ENCODE assay signal across 8 cellular contexts in the genomic region with DNA sequence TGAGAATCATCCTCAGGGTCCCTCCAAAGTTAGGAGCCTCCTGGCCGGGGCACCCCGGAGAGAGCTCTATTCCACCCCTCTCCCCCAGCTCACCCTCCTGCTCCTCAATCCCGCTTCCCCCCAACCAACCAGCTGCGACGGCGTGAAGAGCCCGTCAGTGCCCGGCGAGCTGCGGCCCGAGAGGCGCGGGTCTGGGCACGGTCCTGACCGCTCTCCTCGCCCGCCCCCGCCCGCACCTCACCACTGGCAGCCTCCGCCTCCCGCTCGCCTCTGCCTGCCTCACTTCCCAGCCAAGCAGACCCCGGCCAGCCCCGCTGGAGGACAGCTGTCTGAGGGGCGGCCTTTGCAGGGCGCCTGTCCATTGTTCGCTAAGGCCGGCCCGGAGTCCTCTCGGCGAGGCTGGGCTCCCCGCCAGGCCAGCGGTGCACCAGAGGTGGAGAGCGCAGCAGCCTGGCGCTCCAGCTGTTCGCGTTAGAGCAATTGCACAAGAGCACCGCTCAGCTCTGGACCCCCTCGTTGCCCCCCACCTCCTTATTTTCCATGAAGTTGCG. TPM values are rescaled to one million over a fixed set of nuclear protein-coding genes. Genes with fewer than 3 reads are reported as not detected.
A peak's percentile ranks its signal among the peaks of the same experiment; 100 is the strongest.
DNase-seq lines count a peak whose midpoint lies in the region; ATAC-seq, FAIRE-seq and TF ChIP-seq lines count a peak whose summit lies in the region.

No MANE protein-coding gene starts in this region.

- FAIRE-seq in D721Med (lab: Jason Lieb, UNC): no peak

- TF ChIP-seq CTCF in HFFc6 (IDR thresholded peaks at IDR 0.05) (no peak), fibroblast of villous mesenchyme (IDR thresholded peaks at IDR 0.05; ENCODE audit: insufficient read depth, low read depth, low read length) (no peak), omental fat pad (IDR thresholded peaks at IDR 0.05) (no peak), D721Med (IDR thresholded peaks at IDR 0.05; ENCODE audit: insufficient read depth, missing control alignments) (no peak)
- no peak for TF ChIP-seq CTCF in activated CD8-positive, alpha-beta T cell treated with anti-CD3 and anti-CD28 coated beads for 36 hours (IDR thresholded peaks at IDR 0.05)

- peaks cover 14% of the 10 kb centered on the region for H3K4me1 Mint-ChIP-seq in HFFc6 (ENCODE audit: low read depth)
- H3K4me1 Mint-ChIP-seq in activated CD8-positive, alpha-beta T cell treated with anti-CD3 and anti-CD28 coated beads for 36 hours (ENCODE audit: low read depth): peaks cover 15% of the 10 kb centered on the region
- peaks cover 14 to 16% of the 10 kb centered on the region in 2 donors for H3K4me1 Mint-ChIP-seq in natural killer cell treated with Interleukin-12 subunit alpha and Interleukin-12 subunit beta and Interleukin-15 and Interleukin-18, amount 100 ng/mL, for 72 hours (ENCODE audit: low read depth in 2 of 2)

- CTCF ChIA-PET in activated CD8-positive, alpha-beta T cell treated with anti-CD3 and anti-CD28 coated beads for 36 hours (lab: Charles Lee): interaction anchor here (1.1 to 2.2 kb wide), 3 partner anchors 11 to 173 kb away, joined by 3 to 7 read pairs (median 3); no protein-coding TSS in a partner anchor

- H3K27me3 Mint-ChIP-seq in HFFc6 (ENCODE audit: insufficient read depth): peaks cover 37% of the 10 kb centered on the region
- H3K27me3 Mint-ChIP-seq in activated CD8-positive, alpha-beta T cell treated with anti-CD3 and anti-CD28 coated beads for 36 hours: peaks cover 32% of the 10 kb centered on the region
- H3K27me3 Mint-ChIP-seq in natural killer cell treated with Interleukin-12 subunit alpha and Interleukin-12 subunit beta and Interleukin-15 and Interleukin-18, amount 100 ng/mL, for 72 hours: peaks cover 34 to 42% of the 10 kb centered on the region in 2 donors

- peak overlapping the region; percentile 86 for H3K4me3 Mint-ChIP-seq in HFFc6
- peak overlapping the region; percentile 76 for H3K4me3 Mint-ChIP-seq in activated CD8-positive, alpha-beta T cell treated with anti-CD3 and anti-CD28 coated beads for 36 hours
- H3K4me3 Mint-ChIP-seq in natural killer cell treated with Interleukin-12 subunit alpha and Interleukin-12 subunit beta and Interleukin-15 and Interleukin-18, amount 100 ng/mL, for 72 hours: peak overlapping the region; percentile 81

- POLR2A ChIA-PET in activated CD8-positive, alpha-beta T cell treated with anti-CD3 and anti-CD28 coated beads for 36 hours (lab: Charles Lee): interaction anchor here (1.4 to 1.5 kb wide), 2 partner anchors 30 to 31 kb away, joined by 5 read pairs; a partner anchor contains a TSS

- DNase-seq in Ammon's horn (ENCODE audit: low spot score): peak; percentile 56
- DNase-seq in HFFc6: no peak
- DNase-seq in activated CD8-positive, alpha-beta T cell treated with anti-CD3 and anti-CD28 coated beads for 36 hours: peak; percentile 14
- DNase-seq in fibroblast of villous mesenchyme (ENCODE audit: low read depth): peak; percentile 33
- no peak for DNase-seq in natural killer cell treated with Interleukin-12 subunit alpha and Interleukin-12 subunit beta and Interleukin-15 and Interleukin-18, amount 100 ng/mL, for 72 hours (ENCODE audit: low spot score)
- no peak for DNase-seq in A172 (ENCODE audit: low spot score)
- DNase-seq in omental fat pad (ENCODE audit: low spot score): no peak
- no peak for DNase-seq in D721Med (ENCODE audit: insufficient read length, low spot score)

- H3K36me3 Mint-ChIP-seq in HFFc6 (ENCODE audit: low read depth): no peaks in the 10 kb centered on the region
- H3K36me3 Mint-ChIP-seq in activated CD8-positive, alpha-beta T cell treated with anti-CD3 and anti-CD28 coated beads for 36 hours (ENCODE audit: low read depth): no peaks in the 10 kb centered on the region
- peaks cover 6% of the 10 kb centered on the region for H3K36me3 Mint-ChIP-seq in natural killer cell treated with Interleukin-12 subunit alpha and Interleukin-12 subunit beta and Interleukin-15 and Interleukin-18, amount 100 ng/mL, for 72 hours

- H3K9me3 Mint-ChIP-seq in HFFc6: no peaks in the 10 kb centered on the region
- no peaks in the 10 kb centered on the region for H3K9me3 Mint-ChIP-seq in activated CD8-positive, alpha-beta T cell treated with anti-CD3 and anti-CD28 coated beads for 36 hours
- no peaks in the 10 kb centered on the region for H3K9me3 Mint-ChIP-seq in natural killer cell treated with Interleukin-12 subunit alpha and Interleukin-12 subunit beta and Interleukin-15 and Interleukin-18, amount 100 ng/mL, for 72 hours

- intact Hi-C loops in activated CD8-positive, alpha-beta T cell treated with anti-CD3 and anti-CD28 coated beads for 36 hours (cut with micrococcal nuclease): no loop called here

- H3K27ac Mint-ChIP-seq in HFFc6: no peak overlapping the region
- H3K27ac Mint-ChIP-seq in activated CD8-positive, alpha-beta T cell treated with anti-CD3 and anti-CD28 coated beads for 36 hours: no peak overlapping the region
- no peak overlapping the region for H3K27ac Mint-ChIP-seq in natural killer cell treated with Interleukin-12 subunit alpha and Interleukin-12 subunit beta and Interleukin-15 and Interleukin-18, amount 100 ng/mL, for 72 hours

- ATAC-seq in activated CD8-positive, alpha-beta T cell treated with anti-CD3 and anti-CD28 coated beads for 36 hours: no peak
- peak in 1 of 2 donors; percentile 12 for ATAC-seq in natural killer cell treated with Interleukin-12 subunit alpha and Interleukin-12 subunit beta and Interleukin-15 and Interleukin-18, amount 100 ng/mL, for 72 hours
- ATAC-seq in omental fat pad (ENCODE audit: low FRiP score): no peak

- H3K4me3 ChIP-seq in fibroblast of villous mesenchyme (ENCODE audit: low read depth, low read length): peak overlapping the region; percentile 68

RNA-seq across cellular contexts. Expression of a gene that starts 1.2 kb away (rescaled TPM):
- total RNA-seq in HFFc6 (2021; fragmentation: NEBNext Ultra II Directional; extraction: Animal tissue kit (Norgen Biotek cat#: 25700)): under 1 TPM in 5 of 6 experiments, not detected in 1; 0.09 to 0.50 (median 0.15) TPM
- 1 to 10 TPM in 1 of 2 experiments, under 1 TPM in 1; 0.77 to 1.1 TPM for total RNA-seq in activated CD8-positive, alpha-beta T cell treated with anti-CD3 and anti-CD28 coated beads for 36 hours
- 1.3 and 1.9 TPM in 2 replicates for total RNA-seq in fibroblast of villous mesenchyme
- under 1 TPM; 0.05 to 0.84 TPM for total RNA-seq in natural killer cell treated with Interleukin-12 subunit alpha and Interleukin-12 subunit beta and Interleukin-15 and Interleukin-18, amount 100 ng/mL, for 72 hours
- total RNA-seq in A172 (2014; rRNA removed; shearing (Covaris generic)): not detected in 2 replicates
- total RNA-seq in omental fat pad: 1 to 10 TPM; 1.9 to 9.6 (median 4.0) TPM

RNA-seq across cellular contexts. Expression of a gene that starts 31.8 kb away (rescaled TPM):
- total RNA-seq in HFFc6 (2021; fragmentation: NEBNext Ultra II Directional; extraction: Animal tissue kit (Norgen Biotek cat#: 25700)): 10 to 100 TPM; 13.3 to 16.9 (median 14.6) TPM
- 10 to 100 TPM; 13.2 to 14.8 TPM for total RNA-seq in activated CD8-positive, alpha-beta T cell treated with anti-CD3 and anti-CD28 coated beads for 36 hours
- total RNA-seq in fibroblast of villous mesenchyme (8.4 and 12.5 TPM in 2 replicates), omental fat pad (1 to 10 TPM; 6.5 to 9.6 (median 8.8) TPM)
- total RNA-seq in natural killer cell treated with Interleukin-12 subunit alpha and Interleukin-12 subunit beta and Interleukin-15 and Interleukin-18, amount 100 ng/mL, for 72 hours: 10 to 100 TPM; 12.2 to 16.2 TPM
- total RNA-seq in A172 (2014; rRNA removed; shearing (Covaris generic)): 7.3 and 8.2 TPM in 2 replicates

Comparison
In these comparisons a context has a peak if more than half of its experiments do, and no peak if none do; other contexts are left out.
1. DNase-seq: peak in Ammon's horn (single experiment), activated CD8-positive, alpha-beta T cell treated with anti-CD3 and anti-CD28 coated beads for 36 hours (single experiment) and fibroblast of villous mesenchyme (single experiment); none in HFFc6 (single experiment), natural killer cell treated with Interleukin-12 subunit alpha and Interleukin-12 subunit beta and Interleukin-15 and Interleukin-18, amount 100 ng/mL, for 72 hours (single experiment), A172 (single experiment), omental fat pad (single experiment) and D721Med (single experiment).
2. Peak in every context shown above with its lines, with median percentiles within 50 percentile points of each other: H3K4me3 Mint-ChIP-seq.